In genomic region chr5:40437452-40437861, GRCh38 we compare ENCODE assay signal across 8 cellular contexts.
DNase-seq lines count a peak whose midpoint lies in the region; ATAC-seq, FAIRE-seq and TF ChIP-seq lines count a peak whose summit lies in the region.

No MANE protein-coding gene starts in this region.

- H3K4me3 Mint-ChIP-seq in effector memory CD8-positive, alpha-beta T cell, result peak overlapping the region; percentile 54 to 80

- no peaks in the 10 kb centered on the region for H3K27me3 Mint-ChIP-seq in effector memory CD8-positive, alpha-beta T cell

- DNase-seq in H54 (ENCODE audit: insufficient read length, low spot score), result peak; percentile 61
- peak; percentile 90 to 100 for DNase-seq in NOMO-1 (lab: John Stamatoyannopoulos, UW; ENCODE audit: unreplicated experiment in 2 of 2)
- DNase-seq in effector memory CD8-positive, alpha-beta T cell, result peak in 2 of 3 experiments; percentile 15 to 29
- DNase-seq in stimulated activated CD8-positive, alpha-beta memory T cell treated with anti-CD3 and anti-CD28 coated beads, Interleukin-7, amount 100 ng/mL, for 4 hours (ENCODE audit: low read depth in 2 of 2), result peak; percentile 46 to 47
- DNase-seq in posterior cingulate gyrus, result no peak
- DNase-seq in NCI-H69 (lab: John Stamatoyannopoulos, UW), result no peak
- no peak for DNase-seq in NCI-H446 treated with DMSO at 0.1 percent for 48 hours (lab: John Stamatoyannopoulos, UW)

- peaks cover 0 to 2% of the 10 kb centered on the region in 2 donors for H3K9me3 Mint-ChIP-seq in effector memory CD8-positive, alpha-beta T cell

- H3K36me3 Mint-ChIP-seq in effector memory CD8-positive, alpha-beta T cell (ENCODE audit: insufficient read depth), result no peaks in the 10 kb centered on the region

- peak; percentile 63 for ATAC-seq in GM18499 (IDR thresholded peaks at IDR 0.05; ENCODE audit: insufficient read depth, unreplicated experiment)
- peak; percentile 63 for ATAC-seq in effector memory CD8-positive, alpha-beta T cell (replicated peaks)

- peak; percentile 93 for FAIRE-seq in H54 (lab: Jason Lieb, UNC)

- TF ChIP-seq POLR2A in H54 (IDR thresholded peaks at IDR 0.05; ENCODE audit: low read depth, low read length), result no peak

- peaks cover 51 to 58% of the 10 kb centered on the region in 2 donors for H3K4me1 Mint-ChIP-seq in effector memory CD8-positive, alpha-beta T cell (ENCODE audit: low read depth in 2 of 2)

- intact Hi-C loops in posterior cingulate gyrus (cut with DNase I), result no loop called here

- peak overlapping the region; percentile 86 to 98 for H3K27ac Mint-ChIP-seq in effector memory CD8-positive, alpha-beta T cell

Comparison
In these comparisons a context has a peak if more than half of its experiments do, and no peak if none do; other contexts are left out.
1. DNase-seq: peak in H54 (single experiment), NOMO-1 (2 of 2), effector memory CD8-positive, alpha-beta T cell (2 of 3) and stimulated activated CD8-positive, alpha-beta memory T cell treated with anti-CD3 and anti-CD28 coated beads, Interleukin-7, amount 100 ng/mL, for 4 hours (2 of 2); none in posterior cingulate gyrus (0 of 10), NCI-H69 (single experiment) and NCI-H446 treated with DMSO at 0.1 percent for 48 hours (single experiment).